In the genomic region with DNA sequence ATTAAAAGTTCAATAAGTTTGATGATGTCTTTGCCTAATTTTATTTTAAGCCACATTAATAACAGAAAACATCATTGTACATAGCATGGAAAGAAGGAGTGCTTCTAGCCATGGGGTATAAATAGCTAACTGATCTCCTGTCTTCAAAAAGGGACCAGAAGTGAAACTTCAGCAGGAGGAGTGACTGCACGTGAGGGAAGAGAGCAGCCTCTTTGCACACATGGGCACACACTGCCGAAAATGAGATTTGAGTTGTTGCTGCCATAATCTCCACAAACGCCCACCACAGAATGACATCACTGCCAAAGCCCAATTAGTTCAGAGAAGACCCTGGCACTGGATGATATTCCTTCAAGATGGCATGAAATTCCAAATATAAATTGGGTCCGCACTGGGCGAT, we compare ENCODE assay signal across 15 cellular contexts.
"Had no signal": no experiment of that assay in that cellular context is flagged by ENCODE, and none has a peak within 500 bp of the region (broad histone marks: within the 10 kb centered on the region; RNA-seq: fewer than 3 reads in every experiment).

No MANE protein-coding gene starts in this region.

- H3K4me1 ChIP-seq: body of pancreas, neural progenitor cell, stomach had no signal

- H3K4me3 ChIP-seq: body of pancreas, hepatocyte, neural progenitor cell, ovary, stomach had no signal

- DNase-seq: activated effector memory CD4-positive, alpha-beta T cell treated with Interleukin-2 at 50 U/mL for 16 hours; activated T-cell treated with anti-CD3 and anti-CD28 coated beads, Interleukin-2, amount 50 U/mL, for 24 hours; amniotic stem cell; body of pancreas; cortex of kidney; effector memory CD8-positive, alpha-beta T cell; kidney; left ventricle myocardium superior; ovary; stimulated activated CD4-positive, alpha-beta T cell treated with anti-CD3 and anti-CD28 coated beads, Interleukin-2, amount 100 ng/mL, for 48 hours; stomach had no signal

- H3K27me3 ChIP-seq: body of pancreas, hepatocyte, neural progenitor cell, ovary, stomach had no signal

- H3K9ac ChIP-seq: neural progenitor cell had no signal

- ATAC-seq: activated CD4-positive, CD25-positive, alpha-beta regulatory T cell treated with anti-CD3 and anti-CD28 coated beads, Interleukin-2, amount 50 U/mL, for 24 hours; activated naive CD4-positive, alpha-beta T cell treated with anti-CD3 and anti-CD28 coated beads, Interleukin-2, amount 50 U/mL, for 72 hours; body of pancreas; effector memory CD8-positive, alpha-beta T cell; left ventricle myocardium superior had no signal

- H3K36me3 ChIP-seq: neural progenitor cell, ovary, stomach had no signal

- H3K9me3 ChIP-seq: body of pancreas, ovary, stomach had no signal

- H3K4me2 ChIP-seq: hepatocyte, neural progenitor cell had no signal

- H3K27ac ChIP-seq: body of pancreas, hepatocyte, neural progenitor cell, ovary, stomach had no signal
